In genomic region chr22:43401661-43402060, GRCh38 we compare ENCODE assay signal across 20 cellular contexts. TPM values are rescaled to one million over a fixed set of nuclear protein-coding genes. Genes with fewer than 3 reads are reported as not detected.
A peak's percentile ranks its signal among the peaks of the same experiment; 100 is the strongest.
DNase-seq lines count a peak whose midpoint lies in the region; ATAC-seq and TF ChIP-seq lines count a peak whose summit lies in the region.
"Had no signal": no experiment of that assay in that cellular context is flagged by ENCODE, and none has a peak within 500 bp of the region (broad histone marks: within the 10 kb centered on the region; RNA-seq: fewer than 3 reads in every experiment).

No MANE protein-coding gene starts in this region.

- ATAC-seq in Right ventricle myocardium superior (ENCODE audit: poor library complexity) (no peak), left cardiac atrium (no peak), lower lobe of right lung (no peak), aorta (ENCODE audit: low FRiP score) (no peak), HG02885 (IDR thresholded peaks at IDR 0.05; ENCODE audit: poor library complexity, unreplicated experiment) (no peak)

- intact Hi-C loops in Right ventricle myocardium superior (cut with DNase I) = no loop called here
- intact Hi-C loops in left cardiac atrium (cut with DNase I) = no loop called here
- intact Hi-C loops in lower lobe of right lung (cut with DNase I) = no loop called here
- intact Hi-C loops in aorta (cut with DNase I) = no loop called here

- no peak overlapping the region for H3K4me3 ChIP-seq in lower lobe of right lung
- no peak overlapping the region for H3K4me3 ChIP-seq in aorta (ENCODE audit: low read length in 2 of 2)
- H3K4me3 ChIP-seq: BLaER1 treated with 17β-estradiol and CSF1 and Interleukin-3, amounts not matched to agents 10 nM and 100 nM; GM23248 had no signal

- DNase-seq in Right ventricle myocardium superior (peak; percentile 2), left cardiac atrium (no peak), lower lobe of right lung (peak; percentile 7), aorta (peak; percentile 13 to 23), AG20443 (ENCODE audit: low spot score) (no peak)
- DNase-seq: AML-193; BE2C; Calu3; CD4-positive, alpha-beta memory T cell; COR-L47; DMS79 treated with DMSO at 0.1 percent for 48 hours; GF-D8; GM23248; HCEC 1CT had no signal

- H3K27me3 ChIP-seq in lower lobe of right lung (ENCODE audit: low read depth) = peaks cover 44% of the 10 kb centered on the region
- H3K27me3 ChIP-seq in aorta (ENCODE audit: control insufficient read depth in 1 of 2, insufficient read depth in 2 of 2, low read length in 1 of 2) = no peaks in the 10 kb centered on the region
- H3K27me3 ChIP-seq: BE2C had no signal

- no peak for TF ChIP-seq CTCF in lower lobe of right lung (IDR thresholded peaks at IDR 0.05)

- H3K36me3 ChIP-seq in lower lobe of right lung (no peaks in the 10 kb centered on the region), aorta (ENCODE audit: control insufficient read depth in 1 of 2, insufficient read depth in 2 of 2, low read length in 1 of 2) (no peaks in the 10 kb centered on the region)
- H3K36me3 ChIP-seq: BE2C; BLaER1 treated with 17β-estradiol and CSF1 and Interleukin-3, amounts not matched to agents 10 nM and 100 nM had no signal

- H3K4me1 ChIP-seq in lower lobe of right lung (no peaks in the 10 kb centered on the region), aorta (ENCODE audit: control insufficient read depth in 1 of 2, insufficient read depth in 2 of 2, low read length in 2 of 2) (no peaks in the 10 kb centered on the region)
- H3K4me1 ChIP-seq: BE2C had no signal

- H3K9me3 ChIP-seq in lower lobe of right lung = no peaks in the 10 kb centered on the region
- H3K9me3 ChIP-seq in aorta (ENCODE audit: control insufficient read depth, low read length) = no peaks in the 10 kb centered on the region
- H3K9me3 ChIP-seq: BE2C had no signal

- 69 to 71% methylated on average over 3 of the region's 3 CpGs for WGBS in aorta, 2 donors

- no peak overlapping the region for H3K27ac ChIP-seq in lower lobe of right lung
- H3K27ac ChIP-seq in aorta (ENCODE audit: low read depth in 1 of 2, low read length in 2 of 2) = no peak overlapping the region
- H3K27ac ChIP-seq: 22Rv1; BLaER1 treated with 17β-estradiol and CSF1 and Interleukin-3, amounts not matched to agents 10 nM and 100 nM; GM23248 had no signal

RNA-seq across cellular contexts. Expression of gene MPPED1, which starts 10.2 kb away (rescaled TPM):
- not detected for total RNA-seq in Right ventricle myocardium superior
- total RNA-seq in left cardiac atrium = under 1 TPM in 1 of 2 donors, not detected in 1; 0.12 TPM
- total RNA-seq in lower lobe of right lung = not detected
- total RNA-seq in aorta = not detected
- not detected for polyA plus RNA-seq in aorta
- total RNA-seq: Calu3; CD4-positive, alpha-beta memory T cell; Daoy; G401; GM23248 had no signal
- polyA plus RNA-seq: AG04450; CD4-positive, alpha-beta memory T cell; GM23248 had no signal

RNA-seq across cellular contexts. Expression of gene SCUBE1, which starts 58.5 kb away (rescaled TPM):
- total RNA-seq in Right ventricle myocardium superior (0.24 TPM), left cardiac atrium (1 to 10 TPM in 1 of 2 donors, under 1 TPM in 1; 0.97 to 3.3 TPM), lower lobe of right lung (16.6 TPM), aorta (10 to 100 TPM in 1 of 2 donors, 1 to 10 TPM in 1; 5.4 to 18.7 TPM)
- 1 to 10 TPM in 1 of 2 donors, under 1 TPM in 1; 0.88 to 1.5 TPM for polyA plus RNA-seq in aorta
- total RNA-seq: CD4-positive, alpha-beta memory T cell; GM23248 had no signal
- polyA plus RNA-seq: AG04450; CD4-positive, alpha-beta memory T cell; GM23248 had no signal

Comparison
In these comparisons a context has a peak if more than half of its experiments do, and no peak if none do; other contexts are left out.
1. DNase-seq: peak in Right ventricle myocardium superior (single experiment), lower lobe of right lung (single experiment) and aorta (2 of 2); none in left cardiac atrium (single experiment) and AG20443 (single experiment).